ENCODE assay signal across 9 cellular contexts in genomic region chr17:82241926-82242697, GRCh38. TPM values are rescaled to one million over a fixed set of nuclear protein-coding genes. Genes with fewer than 3 reads are reported as not detected.
A peak's percentile ranks its signal among the peaks of the same experiment; 100 is the strongest.
DNase-seq lines count a peak whose midpoint lies in the region; ATAC-seq and TF ChIP-seq lines count a peak whose summit lies in the region.
"Had no signal": no experiment of that assay in that cellular context is flagged by ENCODE, and none has a peak within 500 bp of the region (broad histone marks: within the 10 kb centered on the region; RNA-seq: fewer than 3 reads in every experiment).

No MANE protein-coding gene starts in this region.

- peak overlapping the region; percentile 60 for H3K27ac ChIP-seq in mesenchymal stem cell (ENCODE audit: low read length, poor library complexity, severe bottlenecking)

- H3K23ac ChIP-seq in mesenchymal stem cell (ENCODE audit: low read length in 2 of 2) = no peak overlapping the region

- H2AK5ac ChIP-seq in mesenchymal stem cell (ENCODE audit: low read length, severe bottlenecking) = no peak overlapping the region

- H3K9me3 Mint-ChIP-seq in activated CD8-positive, alpha-beta memory T cell treated with anti-CD3 and anti-CD28 coated beads, Interleukin-2, amount 10 ng/mL, durations not matched to agents 7 days and 5 days (ENCODE audit: low read depth) = no peaks in the 10 kb centered on the region
- peaks cover 0 to 4% (median 0%) of the 10 kb centered on the region in 5 experiments for H3K9me3 Mint-ChIP-seq in brain
- H3K9me3 Mint-ChIP-seq: activated B cell treated with CpG ODN at 0.5 μM for 24 hours had no signal

- no peak overlapping the region for H3K4ac ChIP-seq in mesenchymal stem cell (ENCODE audit: low read depth in 1 of 2, low read length in 2 of 2)

- H4K8ac ChIP-seq in mesenchymal stem cell (ENCODE audit: low read length) = no peak overlapping the region

- no peaks in the 10 kb centered on the region for H3K27me3 ChIP-seq in mesenchymal stem cell (ENCODE audit: control insufficient read depth in 1 of 2, insufficient read depth in 1 of 2, low read length in 2 of 2)

- H3K18ac ChIP-seq in mesenchymal stem cell (ENCODE audit: low read depth in 1 of 2, low read length in 2 of 2) = peak overlapping the region in 1 of 2 experiments; percentile 3

- no peak overlapping the region for H2BK5ac ChIP-seq in mesenchymal stem cell (ENCODE audit: low read depth, low read length, poor library complexity, severe bottlenecking)

- intact Hi-C loops in lower leg skin (cut with DNase I; ENCODE audit: low total_unique reads) = no loop called here

- no peak overlapping the region for H2BK12ac ChIP-seq in mesenchymal stem cell (ENCODE audit: low read length in 2 of 2)

- CTCF ChIA-PET in activated CD8-positive, alpha-beta memory T cell treated with anti-CD3 and anti-CD28 coated beads, Interleukin-2, amount 10 ng/mL, durations not matched to agents 7 days and 5 days (lab: Charles Lee) = interaction anchor here (0.5 to 1.2 kb wide), 4 partner anchors 36 to 108 kb away, joined by 3 to 4 read pairs (median 3); no protein-coding TSS in a partner anchor

- peak overlapping the region; percentile 76 for H2BK15ac ChIP-seq in mesenchymal stem cell (ENCODE audit: low read depth, poor library complexity, severe bottlenecking)

- H2BK120ac ChIP-seq in mesenchymal stem cell (ENCODE audit: low read depth, low read length) = no peak overlapping the region

- no peak for ATAC-seq in activated CD8-positive, alpha-beta memory T cell treated with anti-CD3 and anti-CD28 coated beads, Interleukin-2, amount 10 ng/mL, durations not matched to agents 7 days and 5 days
- ATAC-seq in HG02884 (IDR thresholded peaks at IDR 0.05; ENCODE audit: unreplicated experiment) = no peak

- peak overlapping the region; percentile 67 for H3K9ac ChIP-seq in mesenchymal stem cell (ENCODE audit: low read length)

- no peak overlapping the region for H3K4me2 ChIP-seq in mesenchymal stem cell (ENCODE audit: low read length, poor library complexity, severe bottlenecking)

- H3K4me3 ChIP-seq in mesenchymal stem cell (ENCODE audit: insufficient read depth in 1 of 2, low read depth in 1 of 2, low read length in 2 of 2) (no peak overlapping the region), lower leg skin (ENCODE audit: low read depth, poor library complexity, severe bottlenecking) (no peak overlapping the region)

- no peak overlapping the region for H3K4me3 Mint-ChIP-seq in activated CD8-positive, alpha-beta memory T cell treated with anti-CD3 and anti-CD28 coated beads, Interleukin-2, amount 10 ng/mL, durations not matched to agents 7 days and 5 days
- H3K4me3 Mint-ChIP-seq in brain = peak overlapping the region in 1 of 5 experiments; percentile 20

- H3K79me1 ChIP-seq in mesenchymal stem cell (replicated peaks; ENCODE audit: low read length, poor library complexity, severe bottlenecking) = peaks cover 13% of the 10 kb centered on the region

- H3K4me1 Mint-ChIP-seq in activated CD8-positive, alpha-beta memory T cell treated with anti-CD3 and anti-CD28 coated beads, Interleukin-2, amount 10 ng/mL, durations not matched to agents 7 days and 5 days = peaks cover 42% of the 10 kb centered on the region
- peaks cover 45% of the 10 kb centered on the region for H3K4me1 Mint-ChIP-seq in brain

- peaks cover 78 to 98% of the 10 kb centered on the region in 2 experiments for H3K36me3 ChIP-seq in mesenchymal stem cell (ENCODE audit: control insufficient read depth in 1 of 2, insufficient read depth in 2 of 2, low read depth in 1 of 2, low read length in 2 of 2)

- TF ChIP-seq CTCF in brain (conservative IDR thresholded peaks at IDR 0.05) (no peak), lower leg skin (IDR thresholded peaks at IDR 0.05) (no peak)

- H3K14ac ChIP-seq in mesenchymal stem cell (ENCODE audit: low read length in 2 of 2) = no peak overlapping the region

- DNase-seq in activated CD8-positive, alpha-beta memory T cell treated with anti-CD3 and anti-CD28 coated beads, Interleukin-2, amount 10 ng/mL, durations not matched to agents 7 days and 5 days = no peak
- no peak for DNase-seq in activated CD8-positive, alpha-beta memory T cell treated with anti-CD3 and anti-CD28 coated beads for 24 hours
- no peak for DNase-seq in mesenchymal stem cell
- DNase-seq in ureter (ENCODE audit: low spot score) = peak; percentile 48
- no peak for DNase-seq in NAMALWA (ENCODE audit: low spot score)
- no peak for DNase-seq in lower leg skin (ENCODE audit: low spot score in 2 of 2)
- DNase-seq: activated B cell treated with CpG ODN at 0.5 μM for 24 hours had no signal

- peaks cover 76% of the 10 kb centered on the region for H3K4me1 ChIP-seq in mesenchymal stem cell (ENCODE audit: control insufficient read depth, insufficient read depth, low read depth, low read length)

- WGBS in mesenchymal stem cell = 81% methylated on average over 17 of the region's 20 CpGs
- WGBS in lower leg skin, 2 donors = 11 to 29% methylated on average over 14 to 20 of the region's 20 CpGs

- H4K91ac ChIP-seq in mesenchymal stem cell (ENCODE audit: low read length) = no peak overlapping the region

- H2AFZ ChIP-seq in mesenchymal stem cell (ENCODE audit: low read depth, low read length) = no peak overlapping the region

- TF ChIP-seq POLR2A in lower leg skin (IDR thresholded peaks at IDR 0.05) = no peak

- no peaks in the 10 kb centered on the region for H3K9me3 ChIP-seq in mesenchymal stem cell (ENCODE audit: control insufficient read depth, low read length)

- H3K27ac Mint-ChIP-seq in activated CD8-positive, alpha-beta memory T cell treated with anti-CD3 and anti-CD28 coated beads, Interleukin-2, amount 10 ng/mL, durations not matched to agents 7 days and 5 days = peak overlapping the region; percentile 63
- H3K27ac Mint-ChIP-seq in brain = peak overlapping the region in 4 of 5 experiments; percentile 64 to 88 (median 74)
- H3K27ac Mint-ChIP-seq: activated B cell treated with CpG ODN at 0.5 μM for 24 hours had no signal

- peaks cover 32% of the 10 kb centered on the region for H3K36me3 Mint-ChIP-seq in activated CD8-positive, alpha-beta memory T cell treated with anti-CD3 and anti-CD28 coated beads, Interleukin-2, amount 10 ng/mL, durations not matched to agents 7 days and 5 days
- H3K36me3 Mint-ChIP-seq in brain = peaks cover 45% of the 10 kb centered on the region

- H3K27me3 Mint-ChIP-seq in activated CD8-positive, alpha-beta memory T cell treated with anti-CD3 and anti-CD28 coated beads, Interleukin-2, amount 10 ng/mL, durations not matched to agents 7 days and 5 days = no peaks in the 10 kb centered on the region
- H3K27me3 Mint-ChIP-seq in brain = peaks cover 4% of the 10 kb centered on the region
- H3K27me3 Mint-ChIP-seq: activated B cell treated with CpG ODN at 0.5 μM for 24 hours had no signal

RNA-seq across cellular contexts. Expression of gene SLC16A3, which starts 13.3 kb away (rescaled TPM):
- 100 to 1,000 TPM; 119 to 148 TPM for total RNA-seq in activated CD8-positive, alpha-beta memory T cell treated with anti-CD3 and anti-CD28 coated beads, Interleukin-2, amount 10 ng/mL, durations not matched to agents 7 days and 5 days
- polyA plus RNA-seq in brain (ENCODE audit: insufficient read depth, low read depth, low replicate concordance) = 8.7 TPM
- 217 TPM for polyA plus RNA-seq in mesenchymal stem cell (2013, experiment 1 of 2)
- polyA plus RNA-seq in mesenchymal stem cell (2013, experiment 2 of 2) = 200 TPM
- total RNA-seq in ureter (44.2 TPM), lower leg skin (10 to 100 TPM; 10.0 to 18.5 (median 15.2) TPM)

RNA-seq across cellular contexts. Expression of gene CCDC57, which starts 29.5 kb away (rescaled TPM):
- total RNA-seq in activated CD8-positive, alpha-beta memory T cell treated with anti-CD3 and anti-CD28 coated beads, Interleukin-2, amount 10 ng/mL, durations not matched to agents 7 days and 5 days = 10 to 100 TPM; 70.2 to 73.9 TPM
- 15.6 TPM for polyA plus RNA-seq in brain (ENCODE audit: insufficient read depth, low read depth, low replicate concordance)
- polyA plus RNA-seq in mesenchymal stem cell (2013, experiment 1 of 2) = 20.2 TPM
- polyA plus RNA-seq in mesenchymal stem cell (2013, experiment 2 of 2) = 19.0 TPM
- total RNA-seq in ureter (108 TPM), lower leg skin (10 to 100 TPM; 16.0 to 33.5 (median 31.5) TPM)

RNA-seq across cellular contexts. Expression of gene CSNK1D, which starts 31.4 kb away (rescaled TPM):
- 100 to 1,000 TPM; 120 to 139 TPM for total RNA-seq in activated CD8-positive, alpha-beta memory T cell treated with anti-CD3 and anti-CD28 coated beads, Interleukin-2, amount 10 ng/mL, durations not matched to agents 7 days and 5 days
- polyA plus RNA-seq in brain (ENCODE audit: insufficient read depth, low read depth, low replicate concordance) = 62.3 TPM
- polyA plus RNA-seq in mesenchymal stem cell (2013, experiment 1 of 2) = 100 TPM
- 98.8 TPM for polyA plus RNA-seq in mesenchymal stem cell (2013, experiment 2 of 2)
- total RNA-seq in ureter (170 TPM), lower leg skin (10 to 100 TPM; 46.0 to 88.4 (median 56.4) TPM)
